9 cellular contexts compared by ENCODE assay signal in genomic region chr13:110471156-110471832, GRCh38.
A peak's percentile ranks its signal among the peaks of the same experiment; 100 is the strongest.
DNase-seq lines count a peak whose midpoint lies in the region; ATAC-seq lines count a peak whose summit lies in the region.
"Had no signal": no experiment of that assay in that cellular context is flagged by ENCODE, and none has a peak within 500 bp of the region (broad histone marks: within the 10 kb centered on the region; RNA-seq: fewer than 3 reads in every experiment).

No MANE protein-coding gene starts in this region.

- H3K36me3 Mint-ChIP-seq in activated naive CD8-positive, alpha-beta T cell treated with anti-CD3 and anti-CD28 coated beads, Interleukin-2, amount 50 U/mL, for 24 hours (ENCODE audit: low read depth): no peaks in the 10 kb centered on the region

- peaks cover 14% of the 10 kb centered on the region; the same call in 1 of the 2 replicates for H4K20me1 ChIP-seq in Karpas-422 (ENCODE audit: insufficient read depth, low read depth, low read length)

- H3K4me1 ChIP-seq in Karpas-422 (ENCODE audit: low read length): peaks cover 25% of the 10 kb centered on the region

- intact Hi-C loops in posterior vena cava (cut with DNase I): loop anchor here in 1 of 2 donors (10.0 kb wide), 1 partner anchor 164 kb away; no protein-coding TSS in a partner anchor

- ATAC-seq in GM18868 (IDR thresholded peaks at IDR 0.05; ENCODE audit: unreplicated experiment): peak; percentile 42
- peak; percentile 30 for ATAC-seq in GM21786 (IDR thresholded peaks at IDR 0.05; ENCODE audit: unreplicated experiment)
- ATAC-seq in activated naive CD8-positive, alpha-beta T cell treated with anti-CD3 and anti-CD28 coated beads, Interleukin-2, amount 50 U/mL, for 24 hours: no peak

- no peaks in the 10 kb centered on the region for H3K9me3 ChIP-seq in Karpas-422 (ENCODE audit: low read length)

- DNase-seq in Karpas-422 (peak; percentile 57), mucosa of gallbladder (ENCODE audit: low spot score) (peak; percentile 47), D341Med (ENCODE audit: low spot score) (no peak), NCI-H2081 treated with DMSO at 0.1 percent for 48 hours (lab: John Stamatoyannopoulos, UW) (no peak), posterior vena cava (ENCODE audit: low spot score) (no peak)
- no peak for DNase-seq in activated naive CD8-positive, alpha-beta T cell treated with anti-CD3 and anti-CD28 coated beads, Interleukin-2, amount 50 U/mL, for 24 hours

- H3K79me2 ChIP-seq in Karpas-422 (ENCODE audit: low read length): no peaks in the 10 kb centered on the region

- no peaks in the 10 kb centered on the region for H3K36me3 ChIP-seq in Karpas-422 (ENCODE audit: insufficient read depth, low read length)

- H3K4me3 ChIP-seq in Karpas-422 (ENCODE audit: low read length): peak overlapping the region; percentile 34; the same call in 1 of the 2 replicates
- H3K4me3 ChIP-seq: cardiac muscle cell had no signal

- H3K4me2 ChIP-seq in Karpas-422 (ENCODE audit: low read depth, low read length, poor library complexity, severe bottlenecking): peak overlapping the region; percentile 54

- peaks cover 8% of the 10 kb centered on the region for H3K27me3 Mint-ChIP-seq in activated naive CD8-positive, alpha-beta T cell treated with anti-CD3 and anti-CD28 coated beads, Interleukin-2, amount 50 U/mL, for 24 hours

- peaks cover 11% of the 10 kb centered on the region for H3K4me1 Mint-ChIP-seq in activated naive CD8-positive, alpha-beta T cell treated with anti-CD3 and anti-CD28 coated beads, Interleukin-2, amount 50 U/mL, for 24 hours

- H3K9ac ChIP-seq in Karpas-422 (ENCODE audit: low read length): no peak overlapping the region; the same call in 1 of the 2 replicates

- H3K27ac ChIP-seq in Karpas-422 (ENCODE audit: low read length): no peak overlapping the region
- H3K27ac ChIP-seq: cardiac muscle cell had no signal

- no peaks in the 10 kb centered on the region for H3K9me3 Mint-ChIP-seq in activated naive CD8-positive, alpha-beta T cell treated with anti-CD3 and anti-CD28 coated beads, Interleukin-2, amount 50 U/mL, for 24 hours

- no peak overlapping the region for H3K4me3 Mint-ChIP-seq in activated naive CD8-positive, alpha-beta T cell treated with anti-CD3 and anti-CD28 coated beads, Interleukin-2, amount 50 U/mL, for 24 hours

- no peak overlapping the region for H3K27ac Mint-ChIP-seq in activated naive CD8-positive, alpha-beta T cell treated with anti-CD3 and anti-CD28 coated beads, Interleukin-2, amount 50 U/mL, for 24 hours

- no peaks in the 10 kb centered on the region for H3K9me2 ChIP-seq in Karpas-422 (replicated peaks; ENCODE audit: insufficient read depth, low read length)

- H3K27me3 ChIP-seq in Karpas-422 (ENCODE audit: low read length): no peaks in the 10 kb centered on the region
- H3K27me3 ChIP-seq: cardiac muscle cell had no signal

- H2AFZ ChIP-seq in Karpas-422 (ENCODE audit: low read length): no peak overlapping the region

Comparison
In these comparisons a context has a peak if more than half of its experiments do, and no peak if none do; other contexts are left out.
1. DNase-seq: peak in Karpas-422 (single experiment) and mucosa of gallbladder (single experiment); none in D341Med (single experiment), activated naive CD8-positive, alpha-beta T cell treated with anti-CD3 and anti-CD28 coated beads, Interleukin-2, amount 50 U/mL, for 24 hours (single experiment), NCI-H2081 treated with DMSO at 0.1 percent for 48 hours (single experiment) and posterior vena cava (single experiment).